Comparison of ENCODE assay signal across 8 cellular contexts in genomic region chr2:231926180-231926741, GRCh38. TPM values are rescaled to one million over a fixed set of nuclear protein-coding genes. Genes with fewer than 3 reads are reported as not detected.
A peak's percentile ranks its signal among the peaks of the same experiment; 100 is the strongest.
DNase-seq lines count a peak whose midpoint lies in the region; TF ChIP-seq lines count a peak whose summit lies in the region.

TSS of gene NPPC (minus strand) at chr2:231926396. CDS start at chr2:231926249, 147 bp downstream.

- H2AFZ ChIP-seq in parathyroid adenoma = peak within 1 kb of the TSS; percentile 86

- H3K9me3 ChIP-seq in HUES64 (ENCODE audit: insufficient read depth, low read depth, low read length) = no peaks in the 10 kb centered on the region
- no peaks in the 10 kb centered on the region for H3K9me3 ChIP-seq in parathyroid adenoma (ENCODE audit: control insufficient read depth, low read length)

- H3K27ac Mint-ChIP-seq in glutamatergic neuron (ENCODE audit: unreplicated experiment) = peak within 1 kb of the TSS; percentile 62

- H3K27me3 ChIP-seq in HUES64 (ENCODE audit: insufficient read depth, low read length) (peaks cover 63% of the 10 kb centered on the region), parathyroid adenoma (ENCODE audit: control insufficient read depth, insufficient read depth, low read length) (no peaks in the 10 kb centered on the region)

- H3K9me3 Mint-ChIP-seq in glutamatergic neuron (ENCODE audit: unreplicated experiment) = peaks cover 15% of the 10 kb centered on the region

- H3K36me3 ChIP-seq in HUES64 (ENCODE audit: insufficient read depth, low read length) (no peaks in the 10 kb centered on the region), parathyroid adenoma (ENCODE audit: control insufficient read depth, insufficient read depth, low read length) (no peaks in the 10 kb centered on the region), urinary bladder (ENCODE audit: insufficient read depth) (no peaks in the 10 kb centered on the region)

- WGBS in HUES64 = under 1% methylated on average over 54 of the region's 54 CpGs
- under 1% methylated on average over 54 of the region's 54 CpGs for WGBS in urinary bladder

- peak; percentile 71 for TF ChIP-seq CTCF in glutamatergic neuron (IDR thresholded peaks at IDR 0.05; ENCODE audit: partially characterized antibody, unreplicated experiment)
- no peak for TF ChIP-seq CTCF in parathyroid adenoma (IDR thresholded peaks at IDR 0.05)

- H3K4me2 ChIP-seq in parathyroid adenoma (ENCODE audit: low read length) = peak within 1 kb of the TSS; percentile 68

- peaks cover 28% of the 10 kb centered on the region for H3K27me3 Mint-ChIP-seq in glutamatergic neuron (ENCODE audit: unreplicated experiment)

- peak; percentile 46 for DNase-seq in NCI-H1436 (lab: John Stamatoyannopoulos, UW)
- DNase-seq in NCI-H1436 treated with DMSO at 0.1 percent for 48 hours (lab: John Stamatoyannopoulos, UW) = no peak
- peak; percentile 40 for DNase-seq in OCI-M1 (lab: John Stamatoyannopoulos, UW)
- DNase-seq in activated naive CD4-positive, alpha-beta T cell (lab: John Stamatoyannopoulos, UW) = peak in 3 of 4 experiments; percentile 24 to 33 (median 28)
- DNase-seq in glutamatergic neuron = peak; percentile 90

- H3K79me2 ChIP-seq in parathyroid adenoma = no peaks in the 10 kb centered on the region

- peak within 1 kb of the TSS; percentile 90 for H3K4me3 Mint-ChIP-seq in glutamatergic neuron (ENCODE audit: unreplicated experiment)

- H3K36me3 Mint-ChIP-seq in glutamatergic neuron (ENCODE audit: unreplicated experiment) = no peaks in the 10 kb centered on the region

- peak within 1 kb of the TSS; percentile 58 for H3K4me3 ChIP-seq in HUES64 (ENCODE audit: low read length)
- peak within 1 kb of the TSS; percentile 16 for H3K4me3 ChIP-seq in parathyroid adenoma (ENCODE audit: low read depth, low read length)
- H3K4me3 ChIP-seq in urinary bladder (ENCODE audit: low read depth, low read length) = peak within 1 kb of the TSS; percentile 19

- peaks cover 3% of the 10 kb centered on the region; the same call in 1 of the 2 replicates for H3K4me1 ChIP-seq in HUES64 (ENCODE audit: insufficient read depth, low read length)
- peaks cover 4% of the 10 kb centered on the region for H3K4me1 ChIP-seq in parathyroid adenoma
- H3K4me1 ChIP-seq in urinary bladder (ENCODE audit: insufficient read depth) = no peaks in the 10 kb centered on the region

- peak within 1 kb of the TSS; percentile 29; the same call in 1 of the 2 replicates for H3K9ac ChIP-seq in HUES64 (ENCODE audit: low read depth, low read length)
- H3K9ac ChIP-seq in parathyroid adenoma = no peak within 1 kb of the TSS

- H3K27ac ChIP-seq in HUES64 (ENCODE audit: low read depth, low read length) (no peak within 1 kb of the TSS), parathyroid adenoma (no peak within 1 kb of the TSS), urinary bladder (ENCODE audit: low read depth) (no peak within 1 kb of the TSS)

- H3K4me1 Mint-ChIP-seq in glutamatergic neuron (ENCODE audit: low read depth, unreplicated experiment) = peaks cover 44% of the 10 kb centered on the region

RNA-seq across cellular contexts. Expression of gene NPPC, which starts in this region (rescaled TPM):
- 1.6 TPM for polyA plus RNA-seq in HUES64 (2013, experiment 1 of 2)
- polyA plus RNA-seq in HUES64 (2013, experiment 2 of 2) = 1.4 TPM
- 18.5 TPM for total RNA-seq in glutamatergic neuron (ENCODE audit: unreplicated experiment)
- 1.4 TPM for total RNA-seq in urinary bladder
- 0.37 TPM for polyA plus RNA-seq in urinary bladder
